8 cellular contexts compared by ENCODE assay signal in the genomic region with DNA sequence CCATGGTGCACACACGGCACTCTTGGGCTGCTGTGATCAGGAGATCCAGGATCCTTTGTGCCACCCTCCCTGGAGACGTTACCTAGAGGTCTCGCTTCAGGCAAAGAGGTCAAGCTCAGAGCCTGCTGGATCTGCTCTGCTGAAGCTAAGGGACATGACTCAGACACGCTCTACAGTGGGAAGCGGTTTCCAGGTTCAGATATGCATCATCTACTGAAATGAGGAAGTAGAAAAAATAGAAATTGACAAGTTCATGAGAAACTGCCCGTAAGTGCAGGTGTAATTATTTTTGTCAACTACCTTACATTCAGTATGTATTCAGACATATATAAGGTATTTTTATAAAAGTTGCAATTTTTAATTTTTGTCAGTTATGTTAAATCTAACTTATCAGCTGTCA.
DNase-seq lines count a peak whose midpoint lies in the region; ATAC-seq and TF ChIP-seq lines count a peak whose summit lies in the region.
"Not testable (repeated sequence)": the region's sequence is repeated elsewhere in the genome, so short reads cannot be mapped to it uniquely, and the experiment has no call there.

No MANE protein-coding gene starts in this region.

- H3K79me2 ChIP-seq in OCI-LY3 (ENCODE audit: low read length), result not testable (repeated sequence)

- H3K27ac Mint-ChIP-seq in activated T-helper 17 cell treated with anti-CD3 and anti-CD28 coated beads, Interleukin-2, amount 50 U/mL, for 72 hours, result not testable (repeated sequence)

- not testable (repeated sequence) for H4K20me1 ChIP-seq in OCI-LY3 (ENCODE audit: insufficient read depth, low read length)

- not testable (repeated sequence) for H3K27me3 ChIP-seq in GM06990 (replicated peaks; ENCODE audit: control insufficient read depth, insufficient read depth, low read length); OCI-LY3 (ENCODE audit: low read depth, low read length)

- H3K36me3 Mint-ChIP-seq in activated T-helper 17 cell treated with anti-CD3 and anti-CD28 coated beads, Interleukin-2, amount 50 U/mL, for 72 hours (ENCODE audit: low read depth), result not testable (repeated sequence)

- H3K4me1 ChIP-seq in OCI-LY3 (ENCODE audit: low read length), result not testable (repeated sequence)

- not testable (repeated sequence) for H3K9me3 Mint-ChIP-seq in activated T-helper 17 cell treated with anti-CD3 and anti-CD28 coated beads, Interleukin-2, amount 50 U/mL, for 72 hours

- TF ChIP-seq CTCF in GM06990 (IDR thresholded peaks at IDR 0.05; ENCODE audit: insufficient read depth, low read length, poor library complexity, severe bottlenecking); OCI-LY3 (IDR thresholded peaks at IDR 0.05; ENCODE audit: low read depth, low read length): not testable (repeated sequence)

- H3K27me3 Mint-ChIP-seq in activated T-helper 17 cell treated with anti-CD3 and anti-CD28 coated beads, Interleukin-2, amount 50 U/mL, for 72 hours, result not testable (repeated sequence)

- not testable (repeated sequence) for H3K4me3 ChIP-seq in GM06990 (replicated peaks; ENCODE audit: low read depth, low read length); OCI-LY3 (ENCODE audit: low read length)

- not testable (repeated sequence) for H2AFZ ChIP-seq in OCI-LY3 (ENCODE audit: low read depth, low read length)

- peak; percentile 92 for ATAC-seq in GM19023 (IDR thresholded peaks at IDR 0.05; ENCODE audit: unreplicated experiment)
- peak; percentile 94 for ATAC-seq in GM21526 (IDR thresholded peaks at IDR 0.05; ENCODE audit: low FRiP score, unreplicated experiment)
- ATAC-seq in HG02938 (IDR thresholded peaks at IDR 0.05; ENCODE audit: unreplicated experiment), result peak; percentile 98
- peak; percentile 96 for ATAC-seq in HG03439 (IDR thresholded peaks at IDR 0.05; ENCODE audit: unreplicated experiment)
- ATAC-seq in activated T-helper 17 cell treated with anti-CD3 and anti-CD28 coated beads, Interleukin-2, amount 50 U/mL, for 72 hours (replicated peaks), result peak; percentile 93

- not testable (repeated sequence) for H3K4me1 Mint-ChIP-seq in activated T-helper 17 cell treated with anti-CD3 and anti-CD28 coated beads, Interleukin-2, amount 50 U/mL, for 72 hours

- H3K4me2 ChIP-seq in OCI-LY3 (ENCODE audit: low read length), result peak overlapping the region; percentile 62

- not testable (repeated sequence) for H3K9ac ChIP-seq in OCI-LY3 (ENCODE audit: low read length)

- DNase-seq in GM06990 (ENCODE audit: extremely low read depth, insufficient read length), result peak; percentile 39
- peak; percentile 6 for DNase-seq in renal cortical epithelial cell (ENCODE audit: low read depth)

- not testable (repeated sequence) for H3K36me3 ChIP-seq in GM06990 (ENCODE audit: control insufficient read depth, insufficient read depth, low read length); OCI-LY3 (replicated peaks; ENCODE audit: low read depth, low read length)

- not testable (repeated sequence) for H3K27ac ChIP-seq in OCI-LY3 (ENCODE audit: low read length)

- not testable (repeated sequence) for H3K4me3 Mint-ChIP-seq in activated T-helper 17 cell treated with anti-CD3 and anti-CD28 coated beads, Interleukin-2, amount 50 U/mL, for 72 hours

- not testable (repeated sequence) for H3K9me3 ChIP-seq in OCI-LY3 (ENCODE audit: insufficient read depth, low read length)
